ENCODE assay signal across 8 cellular contexts in genomic region chr6:28446818-28447511, GRCh38. TPM values are rescaled to one million over a fixed set of nuclear protein-coding genes. Genes with fewer than 3 reads are reported as not detected.
DNase-seq lines count a peak whose midpoint lies in the region; ATAC-seq and TF ChIP-seq lines count a peak whose summit lies in the region.

No MANE protein-coding gene starts in this region.

- BruUV-seq in Caco-2 (replicated peaks; lab: Mats Ljungman, UMichigan): no TSS peak

- TF ChIP-seq CTCF in GM12864 (IDR thresholded peaks at IDR 0.05; ENCODE audit: low read depth, low read length, missing control alignments) (no peak), esophagus muscularis mucosa (IDR thresholded peaks at IDR 0.05) (no peak), Caco-2 (IDR thresholded peaks at IDR 0.05; ENCODE audit: insufficient read depth in 1 of 2, low read depth in 1 of 2, low read length in 1 of 2, severe bottlenecking in 1 of 2, unreplicated experiment in 1 of 2) (no peak)

- DNase-seq in GM12864 (ENCODE audit: low read depth): no peak
- peak; percentile 11 for DNase-seq in SK-MEL-5 (ENCODE audit: low read depth, low spot score)
- DNase-seq in esophagus muscularis mucosa (ENCODE audit: extremely low spot score): no peak
- no peak for DNase-seq in COR-L47 (lab: John Stamatoyannopoulos, UW)
- DNase-seq in NCI-H1092 treated with DMSO at 0.1 percent for 48 hours (lab: John Stamatoyannopoulos, UW): no peak
- DNase-seq in Caco-2: no peak

- H3K27me3 ChIP-seq in esophagus muscularis mucosa (peaks cover 0 to 58% (median 14%) of the 10 kb centered on the region in 4 donors), rectal smooth muscle tissue (ENCODE audit: control insufficient read depth, insufficient read depth, low read length) (peaks cover 4% of the 10 kb centered on the region), Caco-2 (replicated peaks; ENCODE audit: control insufficient read depth, insufficient read depth, low read length) (no peaks in the 10 kb centered on the region)

- TF ChIP-seq EP300 in esophagus muscularis mucosa (IDR thresholded peaks at IDR 0.05): no peak

- H3K4me1 ChIP-seq in esophagus muscularis mucosa (peaks cover 11 to 24% (median 13%) of the 10 kb centered on the region in 4 donors), rectal smooth muscle tissue (ENCODE audit: control insufficient read depth, insufficient read depth, low read length) (no peaks in the 10 kb centered on the region), Caco-2 (no peaks in the 10 kb centered on the region)

- H3K4me1 Mint-ChIP-seq in Caco-2 (ENCODE audit: low read depth, unreplicated experiment): no peaks in the 10 kb centered on the region

- H3K36me3 Mint-ChIP-seq in Caco-2 (ENCODE audit: insufficient read depth, unreplicated experiment): no peaks in the 10 kb centered on the region

- 4% methylated on average over 16 of the region's 36 CpGs for WGBS in esophagus muscularis mucosa

- H3K27ac ChIP-seq in esophagus muscularis mucosa (replicated peaks in 1 of 4): no peak overlapping the region
- no peak overlapping the region for H3K27ac ChIP-seq in rectal smooth muscle tissue (ENCODE audit: low read depth, low read length)

- in situ Hi-C loops in SK-MEL-5 (cut with HindIII; ENCODE audit: low pct_unique_long_range_greater_than_20kb, low sequenced_read_pairs): no loop called here

- H3K4me3 Mint-ChIP-seq in Caco-2 (ENCODE audit: unreplicated experiment): no peak overlapping the region

- H3K27me3 Mint-ChIP-seq in Caco-2 (ENCODE audit: insufficient read depth, unreplicated experiment): peaks cover 8% of the 10 kb centered on the region

- H3K9ac ChIP-seq in rectal smooth muscle tissue (ENCODE audit: low read length): no peak overlapping the region

- no peak overlapping the region for H3K27ac Mint-ChIP-seq in Caco-2 (ENCODE audit: unreplicated experiment)

- no peaks in the 10 kb centered on the region for H3K36me3 ChIP-seq in esophagus muscularis mucosa
- H3K36me3 ChIP-seq in rectal smooth muscle tissue (ENCODE audit: control insufficient read depth, insufficient read depth, low read length): no peaks in the 10 kb centered on the region
- H3K36me3 ChIP-seq in Caco-2 (ENCODE audit: control insufficient read depth, insufficient read depth, low read length): no peaks in the 10 kb centered on the region

- ATAC-seq in GM19395 (IDR thresholded peaks at IDR 0.05; ENCODE audit: unreplicated experiment): no peak

- intact Hi-C loops in esophagus muscularis mucosa (cut with DNase I): no loop called here
- intact Hi-C loops in Caco-2 (cut with micrococcal nuclease; ENCODE audit: unreplicated experiment): no loop called here

- no peaks in the 10 kb centered on the region for H3K9me3 ChIP-seq in esophagus muscularis mucosa
- H3K9me3 ChIP-seq in Caco-2: peaks cover 5% of the 10 kb centered on the region; the same call in 1 of the 2 replicates

- POLR2A ChIA-PET in Caco-2 (lab: Charles Lee): no interaction called here

- peak overlapping the region; percentile 14; the same call in 1 of the 2 replicates for H3K4me3 ChIP-seq in GM12864 (ENCODE audit: low read depth, low read length)
- peak overlapping the region; percentile 26 to 47 (median 36) for H3K4me3 ChIP-seq in esophagus muscularis mucosa
- H3K4me3 ChIP-seq in rectal smooth muscle tissue (ENCODE audit: low read length): peak overlapping the region; percentile 35
- no peak overlapping the region for H3K4me3 ChIP-seq in Caco-2 (ENCODE audit: low read depth, low read length)

- CTCF ChIA-PET in Caco-2 (lab: Charles Lee): no interaction called here

- TF ChIP-seq POLR2A in esophagus muscularis mucosa (IDR thresholded peaks at IDR 0.05; ENCODE audit: low read depth): no peak

- H3K9me3 Mint-ChIP-seq in Caco-2 (ENCODE audit: unreplicated experiment): peaks cover 14% of the 10 kb centered on the region

RNA-seq across cellular contexts. Expression of gene ZSCAN23, which starts 3.7 kb away (rescaled TPM):
- 1.9 and 4.6 TPM in 2 replicates for total RNA-seq in SK-MEL-5 (2014; rRNA removed; shearing (Covaris generic))
- 0.64 and 1.0 TPM in 2 replicates for polyA plus RNA-seq in SK-MEL-5 (2015; cell fraction: cytosol; rRNA removed)
- 2.2 and 9.1 TPM in 2 replicates for polyA plus RNA-seq in SK-MEL-5 (2015; cell fraction: nucleus; rRNA removed)
- total RNA-seq in esophagus muscularis mucosa (1 to 10 TPM; 1.0 to 2.9 (median 2.1) TPM), Caco-2 (2022) (not detected in 2 replicates)

RNA-seq across cellular contexts. Expression of gene ZSCAN12, which starts 47.4 kb away (rescaled TPM):
- total RNA-seq in SK-MEL-5 (2014; rRNA removed; shearing (Covaris generic)): 1.6 and 1.8 TPM in 2 replicates
- polyA plus RNA-seq in SK-MEL-5 (2015; cell fraction: cytosol; rRNA removed): 0.44 and 0.58 TPM in 2 replicates
- 1.5 and 1.9 TPM in 2 replicates for polyA plus RNA-seq in SK-MEL-5 (2015; cell fraction: nucleus; rRNA removed)
- total RNA-seq in esophagus muscularis mucosa (1 to 10 TPM; 4.0 to 5.7 (median 4.6) TPM), Caco-2 (2022) (1.5 and 1.6 TPM in 2 replicates)
